Comparison of ENCODE assay signal across 9 cellular contexts in the genomic region with DNA sequence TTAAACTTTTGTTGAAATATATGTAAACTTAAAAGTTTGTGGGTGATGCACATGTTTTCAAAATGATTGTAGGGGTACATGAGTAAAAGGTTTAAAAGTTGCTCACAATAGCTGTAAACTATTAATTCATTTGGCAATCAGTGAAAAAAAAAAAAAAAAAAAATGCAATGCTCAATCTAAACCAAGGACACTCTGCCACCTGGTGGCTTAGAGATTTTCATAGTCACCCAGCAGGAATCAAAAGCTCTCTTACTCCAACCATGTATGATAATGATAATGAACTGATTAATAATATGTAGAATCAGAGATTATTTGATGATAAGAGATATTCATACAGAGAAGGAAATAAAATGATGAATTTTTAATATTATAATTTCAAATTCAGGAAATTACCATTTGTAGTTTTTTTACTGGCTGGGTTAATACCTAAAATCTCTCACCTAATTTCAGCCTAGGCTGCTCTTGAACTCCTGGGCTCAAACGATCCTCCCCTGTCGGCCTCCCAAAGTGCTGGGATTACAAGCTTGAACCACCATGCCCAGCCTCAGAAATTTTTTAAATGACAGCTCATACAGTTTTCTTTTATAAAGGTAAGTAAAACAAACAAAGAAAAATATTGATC. TPM values are rescaled to one million over a fixed set of nuclear protein-coding genes. Genes with fewer than 3 reads are reported as not detected.
DNase-seq lines count a peak whose midpoint lies in the region; ATAC-seq and FAIRE-seq lines count a peak whose summit lies in the region.
"Had no signal": no experiment of that assay in that cellular context is flagged by ENCODE, and none has a peak within 500 bp of the region (broad histone marks: within the 10 kb centered on the region; RNA-seq: fewer than 3 reads in every experiment).

No MANE protein-coding gene starts in this region.

- H3K9me3 ChIP-seq in Karpas-422 (ENCODE audit: low read length), result no peaks in the 10 kb centered on the region
- no peaks in the 10 kb centered on the region for H3K9me3 ChIP-seq in small intestine (ENCODE audit: control insufficient read depth, low read depth)
- H3K9me3 ChIP-seq in neuronal stem cell (replicated peaks in 1 of 2; ENCODE audit: control insufficient read depth in 2 of 2, insufficient read depth in 1 of 2, low read depth in 1 of 2, low read length in 2 of 2), result no peaks in the 10 kb centered on the region

- H2AFZ ChIP-seq in Karpas-422 (ENCODE audit: low read length) (no peak overlapping the region), neuronal stem cell (ENCODE audit: low read length) (no peak overlapping the region)

- H4K20me1 ChIP-seq in Karpas-422 (ENCODE audit: insufficient read depth, low read depth, low read length), result no peaks in the 10 kb centered on the region

- no peak overlapping the region for H2BK5ac ChIP-seq in neuronal stem cell (ENCODE audit: low read length)

- H2BK120ac ChIP-seq in neuronal stem cell (ENCODE audit: low read depth, low read length), result no peak overlapping the region

- DNase-seq in NCI-H524 (lab: John Stamatoyannopoulos, UW), result peak; percentile 8 to 17
- DNase-seq in NCI-H524 treated with DMSO at 0.1 percent for 48 hours (lab: John Stamatoyannopoulos, UW), result no peak
- DNase-seq in Karpas-422, result peak; percentile 67
- DNase-seq in germinal center (ENCODE audit: low spot score), result peak; percentile 14
- peak; percentile 45 for DNase-seq in small intestine
- no peak for DNase-seq in neuronal stem cell (ENCODE audit: low spot score)

- H3K18ac ChIP-seq in neuronal stem cell (ENCODE audit: low read length), result no peak overlapping the region

- H3K9ac ChIP-seq in Karpas-422 (ENCODE audit: low read length) (no peak overlapping the region), neuronal stem cell (ENCODE audit: low read depth, low read length, poor library complexity) (no peak overlapping the region)

- H3K14ac ChIP-seq in neuronal stem cell (ENCODE audit: low read length), result no peak overlapping the region

- no peak overlapping the region for H2BK12ac ChIP-seq in neuronal stem cell (ENCODE audit: low read length)

- H3K27ac ChIP-seq in Karpas-422 (ENCODE audit: low read length) (no peak overlapping the region), small intestine (ENCODE audit: low read depth in 1 of 2, low read length in 1 of 2) (no peak overlapping the region), neuronal stem cell (replicated peaks; ENCODE audit: low read length) (no peak overlapping the region)
- H3K27ac ChIP-seq: skin epidermis had no signal

- H3K23ac ChIP-seq in neuronal stem cell (ENCODE audit: low read depth, low read length, poor library complexity), result no peak overlapping the region

- WGBS in small intestine, 3 donors, result 5 to 45% (median 19%) methylated on average over 2 of the region's 2 CpGs
- WGBS in neuronal stem cell (ENCODE audit: extremely low coverage in 2 of 2, insufficient read length in 2 of 2, insufficient replicate concordance in 1 of 2), 2 donors, result no CpG with 5 or more reads among the region's 2 CpGs

- no peak overlapping the region for H4K91ac ChIP-seq in neuronal stem cell (ENCODE audit: low read depth, low read length, poor library complexity)

- H3K79me2 ChIP-seq in Karpas-422 (ENCODE audit: low read length), result no peaks in the 10 kb centered on the region

- H3K27me3 ChIP-seq in Karpas-422 (ENCODE audit: low read length) (no peaks in the 10 kb centered on the region), small intestine (ENCODE audit: control insufficient read depth in 2 of 2, insufficient read depth in 2 of 2, low read length in 2 of 2) (peaks cover 0 to 2% of the 10 kb centered on the region in 2 donors), neuronal stem cell (ENCODE audit: control insufficient read depth in 3 of 3, insufficient read depth in 3 of 3, low read depth in 1 of 3, low read length in 3 of 3) (peaks cover 0 to 42% (median 0%) of the 10 kb centered on the region in 3 experiments)

- no peak for ATAC-seq in GM18511 (IDR thresholded peaks at IDR 0.05; ENCODE audit: unreplicated experiment)

- no peak overlapping the region for H2AK5ac ChIP-seq in neuronal stem cell (ENCODE audit: low read depth, low read length)

- no peak overlapping the region for H4K8ac ChIP-seq in neuronal stem cell (ENCODE audit: low read depth, low read length)

- H3K4me3 ChIP-seq in Karpas-422 (ENCODE audit: low read length) (no peak overlapping the region), small intestine (ENCODE audit: low read depth in 1 of 2, low read length in 2 of 2) (no peak overlapping the region), neuronal stem cell (ENCODE audit: low read length in 2 of 2) (no peak overlapping the region)
- H3K4me3 ChIP-seq: skin epidermis had no signal

- H3K4me2 ChIP-seq in Karpas-422 (ENCODE audit: low read depth, low read length, poor library complexity, severe bottlenecking), result no peak overlapping the region
- H3K4me2 ChIP-seq in neuronal stem cell (ENCODE audit: insufficient read depth, low read length, poor library complexity, severe bottlenecking), result no peak overlapping the region

- H3K79me1 ChIP-seq in neuronal stem cell (ENCODE audit: low read depth, low read length), result no peaks in the 10 kb centered on the region

- no peak overlapping the region for H3K4ac ChIP-seq in neuronal stem cell (ENCODE audit: low read length)

- FAIRE-seq in TTC549 (lab: Jason Lieb, UNC) (peak; percentile 86), small intestine (lab: Jason Lieb, UNC) (peak; percentile 59)

- H3K4me1 ChIP-seq in Karpas-422 (ENCODE audit: low read length) (no peaks in the 10 kb centered on the region), small intestine (ENCODE audit: control insufficient read depth in 2 of 2, insufficient read depth in 1 of 2, low read depth in 1 of 2, low read length in 1 of 2) (no peaks in the 10 kb centered on the region), neuronal stem cell (ENCODE audit: control insufficient read depth in 2 of 2, insufficient read depth in 1 of 2, low read depth in 1 of 2, low read length in 2 of 2) (peaks cover 0 to 2% of the 10 kb centered on the region in 2 donors)

- H2BK15ac ChIP-seq in neuronal stem cell (ENCODE audit: low read length), result no peak overlapping the region

- no peaks in the 10 kb centered on the region for H3K36me3 ChIP-seq in Karpas-422 (ENCODE audit: insufficient read depth, low read length)
- no peaks in the 10 kb centered on the region for H3K36me3 ChIP-seq in small intestine (ENCODE audit: control insufficient read depth in 2 of 2, insufficient read depth in 2 of 2, low read length in 2 of 2)
- H3K36me3 ChIP-seq in neuronal stem cell (replicated peaks in 1 of 2; ENCODE audit: control insufficient read depth in 2 of 2, insufficient read depth in 2 of 2, low read length in 2 of 2), result no peaks in the 10 kb centered on the region

- no peaks in the 10 kb centered on the region for H3K9me2 ChIP-seq in Karpas-422 (replicated peaks; ENCODE audit: insufficient read depth, low read length)

RNA-seq across cellular contexts. Expression of gene SLC25A4, which starts 46.9 kb away (rescaled TPM):
- total RNA-seq in Karpas-422 (2014; rRNA removed; shearing (Covaris generic); ENCODE audit: low replicate concordance), result 19.5 and 31.8 TPM in 2 replicates
- polyA plus RNA-seq in small intestine, result 10 to 100 TPM; 29.9 to 66.9 (median 57.6) TPM
- polyA plus RNA-seq in neuronal stem cell (2013, experiment 1 of 2), result 13.8 TPM
- polyA plus RNA-seq in neuronal stem cell (2013, experiment 2 of 2), result 14.1 TPM

Comparison
In these comparisons a context has a peak if more than half of its experiments do, and no peak if none do; other contexts are left out.
1. DNase-seq: peak in NCI-H524 (2 of 2), Karpas-422 (single experiment), germinal center (single experiment) and small intestine (single experiment); none in NCI-H524 treated with DMSO at 0.1 percent for 48 hours (single experiment) and neuronal stem cell (single experiment).